ENCODE assay signal across 12 cellular contexts in the genomic region with DNA sequence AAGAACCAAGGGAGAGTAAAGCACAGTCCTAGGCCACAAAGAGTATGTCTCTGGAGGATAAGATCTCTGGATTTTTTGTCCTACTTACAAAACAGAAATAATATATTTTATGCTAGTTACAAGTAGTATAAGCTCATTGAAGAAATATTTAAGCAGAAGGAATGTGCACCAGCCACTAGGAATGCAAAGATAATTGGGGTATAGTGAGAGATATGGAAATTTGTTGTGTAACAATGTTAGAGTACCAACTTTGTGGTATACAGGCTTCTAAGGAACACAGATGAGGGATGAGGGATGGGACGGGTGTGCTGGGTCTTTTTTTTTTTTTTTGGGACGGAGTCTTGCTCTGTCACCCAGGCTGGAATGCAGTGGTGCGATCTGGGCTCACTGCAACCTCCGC. TPM values are rescaled to one million over a fixed set of nuclear protein-coding genes. Genes with fewer than 3 reads are reported as not detected.
DNase-seq lines count a peak whose midpoint lies in the region; ATAC-seq and TF ChIP-seq lines count a peak whose summit lies in the region.
"Had no signal": no experiment of that assay in that cellular context is flagged by ENCODE, and none has a peak within 500 bp of the region (broad histone marks: within the 10 kb centered on the region; RNA-seq: fewer than 3 reads in every experiment).

No MANE protein-coding gene starts in this region.

- 82% methylated on average over 4 of the region's 4 CpGs for WGBS in smooth muscle cell (ENCODE audit: low lambda C conversion rate)

- H3K9me3 Mint-ChIP-seq in activated naive CD4-positive, alpha-beta T cell treated with anti-CD3 and anti-CD28 coated beads, Interleukin-2, amount 10 ng/mL, durations not matched to agents 7 days and 5 days = no peaks in the 10 kb centered on the region

- H3K4me1 Mint-ChIP-seq in activated naive CD4-positive, alpha-beta T cell treated with anti-CD3 and anti-CD28 coated beads, Interleukin-2, amount 10 ng/mL, durations not matched to agents 7 days and 5 days = peaks cover 75% of the 10 kb centered on the region

- CTCF ChIA-PET in activated naive CD4-positive, alpha-beta T cell treated with anti-CD3 and anti-CD28 coated beads, Interleukin-2, amount 10 ng/mL, durations not matched to agents 7 days and 5 days (lab: Charles Lee) = no interaction called here
- CTCF ChIA-PET in Panc1 (lab: Charles Lee) = interaction anchor here (0.7 kb wide), 1 partner anchor 393 kb away, joined by 4 read pairs; no protein-coding TSS in a partner anchor

- POLR2A ChIA-PET in Panc1 (lab: Charles Lee) = no interaction called here

- H3K4me1 ChIP-seq in Panc1 (ENCODE audit: control insufficient read depth, insufficient read depth, low read length) = peaks cover 70% of the 10 kb centered on the region
- peaks cover 41% of the 10 kb centered on the region for H3K4me1 ChIP-seq in smooth muscle cell (ENCODE audit: low read depth)

- no TSS peak for BruUV-seq in Panc1 (replicated peaks; lab: Mats Ljungman, UMichigan)

- H3K9me3 ChIP-seq in Panc1 (ENCODE audit: control insufficient read depth, insufficient read depth, low read depth, low read length) (no peaks in the 10 kb centered on the region), smooth muscle cell (replicated peaks; ENCODE audit: low read depth) (no peaks in the 10 kb centered on the region)
- H3K9me3 ChIP-seq: BE2C had no signal

- H3F3A ChIP-seq in smooth muscle cell (ENCODE audit: low read depth) = peaks cover 7% of the 10 kb centered on the region

- H3K4me3 Mint-ChIP-seq in activated naive CD4-positive, alpha-beta T cell treated with anti-CD3 and anti-CD28 coated beads, Interleukin-2, amount 10 ng/mL, durations not matched to agents 7 days and 5 days = no peak overlapping the region

- H3K27me3 Mint-ChIP-seq in activated naive CD4-positive, alpha-beta T cell treated with anti-CD3 and anti-CD28 coated beads, Interleukin-2, amount 10 ng/mL, durations not matched to agents 7 days and 5 days = no peaks in the 10 kb centered on the region

- in situ Hi-C loops in Panc1 (cut with HindIII; ENCODE audit: low pct_unique_long_range_greater_than_20kb, low sequenced_read_pairs) (no loop called here), brain microvascular endothelial cell (cut with HindIII; ENCODE audit: low pct_ligation_motif_present, low sequenced_read_pairs) (no loop called here)

- H3K36me3 ChIP-seq in Panc1 (ENCODE audit: control insufficient read depth, insufficient read depth, low read length) (no peaks in the 10 kb centered on the region), brain microvascular endothelial cell (replicated peaks) (no peaks in the 10 kb centered on the region), smooth muscle cell (ENCODE audit: low read depth) (no peaks in the 10 kb centered on the region)
- H3K36me3 ChIP-seq: BE2C, cardiac muscle cell had no signal

- H3K4me2 ChIP-seq in smooth muscle cell = peak overlapping the region; percentile 51

- peak overlapping the region; percentile 76; the same call in 1 of the 2 replicates for H3K27ac ChIP-seq in Panc1 (ENCODE audit: low read length)
- H3K27ac ChIP-seq in brain microvascular endothelial cell = peak overlapping the region; percentile 84
- peak overlapping the region; percentile 84 for H3K27ac ChIP-seq in smooth muscle cell (ENCODE audit: low read depth)
- H3K27ac ChIP-seq: cardiac muscle cell had no signal

- peaks cover 100% of the 10 kb centered on the region for H3K79me2 ChIP-seq in smooth muscle cell (ENCODE audit: low read depth)

- intact Hi-C loops in Panc1 (cut with micrococcal nuclease; ENCODE audit: unreplicated experiment) = no loop called here

- ATAC-seq in Panc1 = no peak

- H3K27ac Mint-ChIP-seq in activated naive CD4-positive, alpha-beta T cell treated with anti-CD3 and anti-CD28 coated beads, Interleukin-2, amount 10 ng/mL, durations not matched to agents 7 days and 5 days = peak overlapping the region; percentile 21

- H3K27me3 ChIP-seq in Panc1 (ENCODE audit: control insufficient read depth, insufficient read depth, low read length) (no peaks in the 10 kb centered on the region), brain microvascular endothelial cell (replicated peaks) (no peaks in the 10 kb centered on the region), smooth muscle cell (ENCODE audit: low read depth) (no peaks in the 10 kb centered on the region)
- H3K27me3 ChIP-seq: BE2C, cardiac muscle cell had no signal

- H3K36me3 Mint-ChIP-seq in activated naive CD4-positive, alpha-beta T cell treated with anti-CD3 and anti-CD28 coated beads, Interleukin-2, amount 10 ng/mL, durations not matched to agents 7 days and 5 days = peaks cover 17% of the 10 kb centered on the region

- DNase-seq in activated naive CD4-positive, alpha-beta T cell treated with anti-CD3 and anti-CD28 coated beads, Interleukin-2, amount 10 ng/mL, durations not matched to agents 7 days and 5 days = no peak
- DNase-seq in activated naive CD4-positive, alpha-beta T cell treated with Interleukin-2 at 50 U/mL for 16 hours = no peak
- DNase-seq in Panc1 (ENCODE audit: low read depth, low spot score) (no peak), brain microvascular endothelial cell (no peak), smooth muscle cell (lab: John Stamatoyannopoulos, UW; ENCODE audit: unreplicated experiment) (no peak), NCI-H526 treated with DMSO at 0.1 percent for 48 hours (lab: John Stamatoyannopoulos, UW) (no peak), NCI-H2171 (lab: John Stamatoyannopoulos, UW) (no peak), SIG-M5 (lab: John Stamatoyannopoulos, UW) (no peak)
- DNase-seq: BE2C; NCI-H446; stimulated activated naive CD4-positive, alpha-beta T cell treated with Interleukin-2 at 50 U/mL for 16 hours had no signal

- H3K9ac ChIP-seq in smooth muscle cell (ENCODE audit: low read depth) = no peak overlapping the region

- H3K4me3 ChIP-seq in Panc1 (ENCODE audit: low read depth in 2 of 2, low read length in 2 of 2) = no peak overlapping the region
- H3K4me3 ChIP-seq in brain microvascular endothelial cell (ENCODE audit: low read depth, low read length) = no peak overlapping the region
- H3K4me3 ChIP-seq in smooth muscle cell = no peak overlapping the region
- H3K4me3 ChIP-seq: cardiac muscle cell had no signal

- H4K20me1 ChIP-seq in smooth muscle cell (ENCODE audit: low read depth) = peaks cover 63% of the 10 kb centered on the region

- TF ChIP-seq CTCF in Panc1 (IDR thresholded peaks at IDR 0.05) = no peak
- no peak for TF ChIP-seq CTCF in brain microvascular endothelial cell (IDR thresholded peaks at IDR 0.05; ENCODE audit: low read depth, low read length, missing control alignments)
- TF ChIP-seq CTCF in smooth muscle cell (IDR thresholded peaks at IDR 0.05; ENCODE audit: borderline replicate concordance, insufficient read depth, poor library complexity, severe bottlenecking) = no peak

- H2AFZ ChIP-seq in smooth muscle cell (ENCODE audit: low read depth) = no peak overlapping the region

RNA-seq across cellular contexts. Expression of gene AKAP13, which starts 26.5 kb away (rescaled TPM):
- 94.2 TPM for total RNA-seq in Panc1 (2021; ENCODE audit: unreplicated experiment)
- 45.1 TPM for polyA plus RNA-seq in Panc1 (2012; ENCODE audit: insufficient read length)
- 63.5 and 71.8 TPM in 2 replicates for total RNA-seq in smooth muscle cell
- polyA plus RNA-seq in smooth muscle cell = 43.3 and 46.8 TPM in 2 replicates
